ENCODE assay signal across 8 cellular contexts in genomic region chr10:75235375-75236177, GRCh38. TPM values are rescaled to one million over a fixed set of nuclear protein-coding genes. Genes with fewer than 3 reads are reported as not detected.
DNase-seq lines count a peak whose midpoint lies in the region; ATAC-seq, FAIRE-seq and TF ChIP-seq lines count a peak whose summit lies in the region.

TSS of gene COMTD1 (minus strand) at chr10:75235957. CDS start at chr10:75235928, 29 bp downstream.

- H3K36me3 ChIP-seq in Caco-2 (ENCODE audit: control insufficient read depth, insufficient read depth, low read length) (peaks cover 9% of the 10 kb centered on the region), H1 (ENCODE audit: control insufficient read depth in 2 of 4, insufficient read depth in 4 of 4, low read length in 3 of 4) (peaks cover 12 to 24% (median 13%) of the 10 kb centered on the region in 4 experiments)

- no peak within 1 kb of the TSS for H2BK20ac ChIP-seq in H1 (ENCODE audit: low read length)

- H3K36me3 Mint-ChIP-seq in Caco-2 (ENCODE audit: insufficient read depth, unreplicated experiment) = peaks cover 43% of the 10 kb centered on the region
- H3K36me3 Mint-ChIP-seq in activated CD8-positive, alpha-beta memory T cell treated with anti-CD3 and anti-CD28 coated beads, Interleukin-2, amount 10 ng/mL, durations not matched to agents 7 days and 5 days = peaks cover 22% of the 10 kb centered on the region

- H2AFZ ChIP-seq in H1 (ENCODE audit: low read length) = peak within 1 kb of the TSS; percentile 60; the same call in 1 of the 2 replicates

- POLR2A ChIA-PET in Caco-2 (lab: Charles Lee) (interaction anchor here (0.7 to 3.1 kb wide), 4 partner anchors 10 to 202 kb away, joined by 4 to 32 read pairs (median 6); partner anchors contain the start of gene VDAC2), H1 (lab: Charles Lee; ENCODE audit: partially characterized antibody) (interaction anchor here (1.3 to 27.6 kb wide), 5 partner anchors 15 to 408 kb away, joined by 3 to 801 read pairs (median 13); partner anchors contain the start of genes SAMD8 and VDAC2)

- peak within 1 kb of the TSS; percentile 46; the same call in 1 of the 2 replicates for H2BK15ac ChIP-seq in H1 (ENCODE audit: low read length)

- no peak within 1 kb of the TSS for H2BK12ac ChIP-seq in H1 (ENCODE audit: low read depth, low read length)

- no peak within 1 kb of the TSS for H3K14ac ChIP-seq in H1 (ENCODE audit: insufficient read length)

- TF ChIP-seq RAD21 in H1 (IDR thresholded peaks at IDR 0.05 in 1 of 2, conservative IDR thresholded peaks at IDR 0.05 in 1 of 2; ENCODE audit: low read depth in 2 of 2, low read length in 2 of 2) = peak; percentile 98 to 99

- peak within 1 kb of the TSS; percentile 89 for H3K4me3 ChIP-seq in Caco-2 (ENCODE audit: low read depth, low read length)
- H3K4me3 ChIP-seq in H1 (ENCODE audit: extremely low read depth in 1 of 4, insufficient read depth in 2 of 4, low read depth in 3 of 4, low read length in 4 of 4) = peak within 1 kb of the TSS; percentile 26 to 70 (median 64)

- FAIRE-seq in H1 (lab: Jason Lieb, UNC) = no peak

- TF ChIP-seq EP300 in H1 (IDR thresholded peaks at IDR 0.05; ENCODE audit: borderline replicate concordance in 1 of 2, low read depth in 2 of 2, low read length in 2 of 2) = no peak

- H4K5ac ChIP-seq in H1 (ENCODE audit: insufficient read length, low read depth, low read length) = peak within 1 kb of the TSS; percentile 48

- peak within 1 kb of the TSS; percentile 76; the same call in 1 of the 2 replicates for H4K8ac ChIP-seq in H1 (ENCODE audit: extremely low read depth, insufficient read depth, low read length)

- peak within 1 kb of the TSS; percentile 55 for H3K56ac ChIP-seq in H1 (replicated peaks; ENCODE audit: insufficient read length, low read depth, low read length)

- H3K27me3 Mint-ChIP-seq in Caco-2 (ENCODE audit: insufficient read depth, unreplicated experiment) = no peaks in the 10 kb centered on the region
- H3K27me3 Mint-ChIP-seq in activated CD8-positive, alpha-beta memory T cell treated with anti-CD3 and anti-CD28 coated beads, Interleukin-2, amount 10 ng/mL, durations not matched to agents 7 days and 5 days = no peaks in the 10 kb centered on the region

- peak within 1 kb of the TSS; percentile 93; the same call in 1 of the 2 replicates for H2BK5ac ChIP-seq in H1 (ENCODE audit: low read depth, low read length)

- no peak within 1 kb of the TSS for H3K23ac ChIP-seq in H1 (ENCODE audit: insufficient read length)

- BruUV-seq in Caco-2 (replicated peaks; lab: Mats Ljungman, UMichigan) = no TSS peak

- H3K4me2 ChIP-seq in H1 (ENCODE audit: insufficient read depth in 1 of 2, low read depth in 2 of 2, low read length in 2 of 2) = peak within 1 kb of the TSS; percentile 83 to 93

- intact Hi-C loops in Caco-2 (cut with micrococcal nuclease; ENCODE audit: unreplicated experiment) = loop anchor here (1.0 to 10.0 kb wide), 3 partner anchors 124 to 971 kb away; partner anchors contain the start of gene SAMD8

- no peak within 1 kb of the TSS for H2BK120ac ChIP-seq in H1 (replicated peaks; ENCODE audit: low read depth, low read length)

- 0 out of 3 replicates have a peak, but pooled peaks of 1 of the 2 experiments have one; percentile 12 for TF ChIP-seq POLR2A in H1 (IDR thresholded peaks at IDR 0.05; ENCODE audit: control extremely low read depth in 1 of 2, low read depth in 2 of 2, low read length in 2 of 2)

- no peaks in the 10 kb centered on the region for H3K9me3 ChIP-seq in Caco-2
- no peaks in the 10 kb centered on the region for H3K9me3 ChIP-seq in H1 (ENCODE audit: insufficient read depth in 2 of 2, low read depth in 1 of 2, low read length in 1 of 2)

- H3K4me3 Mint-ChIP-seq in Caco-2 (ENCODE audit: unreplicated experiment) = peak within 1 kb of the TSS; percentile 85
- peak within 1 kb of the TSS; percentile 81 for H3K4me3 Mint-ChIP-seq in activated CD8-positive, alpha-beta memory T cell treated with anti-CD3 and anti-CD28 coated beads, Interleukin-2, amount 10 ng/mL, durations not matched to agents 7 days and 5 days

- H4K20me1 ChIP-seq in H1 (replicated peaks in 1 of 2; ENCODE audit: control insufficient read depth in 1 of 2, insufficient read depth in 2 of 2, low read length in 2 of 2) = peaks cover 0 to 2% of the 10 kb centered on the region in 2 experiments

- H3K4ac ChIP-seq in H1 (replicated peaks; ENCODE audit: insufficient read length, low read depth, low read length) = no peak within 1 kb of the TSS

- peak within 1 kb of the TSS in 3 of 4 experiments; percentile 16 to 71 (median 45); a peak in 4 of 7 replicates for H3K9ac ChIP-seq in H1 (replicated peaks in 1 of 4; ENCODE audit: extremely low read depth in 1 of 4, low read depth in 3 of 4, low read length in 3 of 4)

- peak; percentile 69 for ATAC-seq in activated CD8-positive, alpha-beta memory T cell treated with anti-CD3 and anti-CD28 coated beads, Interleukin-2, amount 10 ng/mL, durations not matched to agents 7 days and 5 days

- H3K9me3 Mint-ChIP-seq in Caco-2 (ENCODE audit: unreplicated experiment) = no peaks in the 10 kb centered on the region
- H3K9me3 Mint-ChIP-seq in activated CD8-positive, alpha-beta memory T cell treated with anti-CD3 and anti-CD28 coated beads, Interleukin-2, amount 10 ng/mL, durations not matched to agents 7 days and 5 days (ENCODE audit: low read depth) = no peaks in the 10 kb centered on the region

- TF ChIP-seq CTCF in Caco-2 (IDR thresholded peaks at IDR 0.05; ENCODE audit: insufficient read depth in 1 of 2, low read depth in 1 of 2, low read length in 1 of 2, severe bottlenecking in 1 of 2, unreplicated experiment in 1 of 2) (peak; percentile 100), GM20000 (IDR thresholded peaks at IDR 0.05; ENCODE audit: extremely low read depth, missing control alignments) (peak; percentile 100), H1 (IDR thresholded peaks at IDR 0.05; ENCODE audit: control extremely low read depth in 1 of 3, insufficient read depth in 1 of 3, low read depth in 1 of 3, low read length in 3 of 3) (peak; percentile 99 to 100 (median 99))

- H3K4me1 ChIP-seq in Caco-2 (peaks cover 41% of the 10 kb centered on the region), H1 (replicated peaks in 1 of 4; ENCODE audit: control insufficient read depth in 3 of 4, insufficient read depth in 4 of 4, low read length in 3 of 4) (peaks cover 0 to 15% (median 10%) of the 10 kb centered on the region in 4 experiments; a peak in 6 of 7 replicates)

- peak within 1 kb of the TSS; percentile 79 for H4K91ac ChIP-seq in H1 (replicated peaks; ENCODE audit: insufficient read length, low read length)

- no peaks in the 10 kb centered on the region for H3K79me2 ChIP-seq in H1 (ENCODE audit: control insufficient read depth in 1 of 2, insufficient read depth in 2 of 2, low read length in 2 of 2)

- H3K79me1 ChIP-seq in H1 (ENCODE audit: low read depth, low read length) = no peaks in the 10 kb centered on the region

- H3K27ac Mint-ChIP-seq in Caco-2 (ENCODE audit: unreplicated experiment) = peak within 1 kb of the TSS; percentile 43
- peak within 1 kb of the TSS; percentile 92 for H3K27ac Mint-ChIP-seq in activated CD8-positive, alpha-beta memory T cell treated with anti-CD3 and anti-CD28 coated beads, Interleukin-2, amount 10 ng/mL, durations not matched to agents 7 days and 5 days

- H3K4me1 Mint-ChIP-seq in Caco-2 (ENCODE audit: low read depth, unreplicated experiment) = peaks cover 28% of the 10 kb centered on the region
- peaks cover 25% of the 10 kb centered on the region for H3K4me1 Mint-ChIP-seq in activated CD8-positive, alpha-beta memory T cell treated with anti-CD3 and anti-CD28 coated beads, Interleukin-2, amount 10 ng/mL, durations not matched to agents 7 days and 5 days

- H3K18ac ChIP-seq in H1 (ENCODE audit: extremely low read depth, low read length) = peak within 1 kb of the TSS; percentile 93; the same call in 1 of the 2 replicates

- CTCF ChIA-PET in Caco-2 (lab: Charles Lee) (interaction anchor here (0.6 to 3.5 kb wide), 27 partner anchors 10 to 992 kb away, joined by 3 to 108 read pairs (median 4); partner anchors contain the start of genes VDAC2 and ZNF503), H1 (lab: Charles Lee; ENCODE audit: partially characterized antibody) (interaction anchor here (0.6 to 18.9 kb wide), 26 partner anchors 11 to 1847 kb away, joined by 3 to 209 read pairs (median 5); partner anchors contain the start of genes SAMD8 and VDAC2)
- CTCF ChIA-PET in activated CD8-positive, alpha-beta memory T cell treated with anti-CD3 and anti-CD28 coated beads, Interleukin-2, amount 10 ng/mL, durations not matched to agents 7 days and 5 days (lab: Charles Lee) = interaction anchor here (0.6 to 5.5 kb wide), 43 partner anchors 11 to 992 kb away, joined by 3 to 126 read pairs (median 5); partner anchors contain the start of genes KAT6B, SAMD8 and VDAC2

- H2AK5ac ChIP-seq in H1 (ENCODE audit: low read depth, low read length) = no peak within 1 kb of the TSS

- H3K23me2 ChIP-seq in H1 (ENCODE audit: low read depth, low read length) = peaks cover 13% of the 10 kb centered on the region; the same call in 1 of the 2 replicates

- H3K27ac ChIP-seq in H1 (ENCODE audit: low read depth, low read length) = no peak within 1 kb of the TSS

- WGBS in H1 (ENCODE audit: extremely low coverage in 1 of 2, insufficient coverage in 1 of 2, insufficient read length in 1 of 2, insufficient replicate concordance in 2 of 2, low coverage in 1 of 2, low lambda C conversion rate in 2 of 2, missing lambda C conversion rate in 1 of 2), 2 experiments = 1% methylated on average over 35 of the region's 76 CpGs; no CpG with 5 or more reads in 1 of the 2 experiments

- peak; percentile 96 to 98 for DNase-seq in Caco-2
- DNase-seq in GM20000 (ENCODE audit: low spot score) = peak; percentile 95
- peak; percentile 70 for DNase-seq in HS-5 (ENCODE audit: low read depth)
- peak; percentile 89 to 93 for DNase-seq in NOMO-1 (lab: John Stamatoyannopoulos, UW; ENCODE audit: unreplicated experiment in 2 of 2)
- peak; percentile 97 for DNase-seq in activated CD8-positive, alpha-beta memory T cell treated with anti-CD3 and anti-CD28 coated beads, Interleukin-2, amount 10 ng/mL, durations not matched to agents 7 days and 5 days
- peak; percentile 91 to 98 for DNase-seq in H1 (ENCODE audit: low read depth in 1 of 2, low spot score in 2 of 2)
- DNase-seq in mesenteric fat pad (ENCODE audit: low spot score) = peak; percentile 98
- peak; percentile 87 for DNase-seq in stimulated activated CD8-positive, alpha-beta memory T cell treated with anti-CD3 and anti-CD28 coated beads, Interleukin-15, amount 100 ng/mL, for 1 hour (ENCODE audit: low read depth)

- no peaks in the 10 kb centered on the region for H3K27me3 ChIP-seq in Caco-2 (replicated peaks; ENCODE audit: control insufficient read depth, insufficient read depth, low read length)
- no peaks in the 10 kb centered on the region for H3K27me3 ChIP-seq in H1 (replicated peaks in 1 of 4; ENCODE audit: control insufficient read depth in 3 of 4, extremely low read depth in 1 of 4, insufficient read depth in 3 of 4, low read length in 3 of 4)

RNA-seq across cellular contexts. Expression of gene COMTD1, which starts in this region (rescaled TPM):
- 38.7 and 39.0 TPM in 2 replicates for total RNA-seq in Caco-2 (2022)
- 10 to 100 TPM; 39.8 to 43.2 TPM for total RNA-seq in activated CD8-positive, alpha-beta memory T cell treated with anti-CD3 and anti-CD28 coated beads, Interleukin-2, amount 10 ng/mL, durations not matched to agents 7 days and 5 days
- total RNA-seq in H1 (2021; fragmentation: NEBNext Ultra II Directional; extraction: Animal tissue kit (Norgen Biotek cat#: 25700)) = 31.9 and 32.5 TPM in 2 replicates
- 42.4 and 59.4 TPM in 2 replicates for polyA plus RNA-seq in H1 (2011; rRNA removed)
- polyA plus RNA-seq in H1 (2011; cell fraction: cytosol; rRNA removed) = 39.1 TPM
- 70.0 TPM for polyA plus RNA-seq in H1 (2011; cell fraction: nucleus; rRNA removed)
- 26.0 to 34.8 TPM (median 30.2 TPM) in 4 replicates for polyA plus RNA-seq in H1 (2012, experiment 1 of 2)
- polyA plus RNA-seq in H1 (2012, experiment 2 of 2) = 26.7 TPM
- polyA plus RNA-seq in H1 (2013, experiment 1 of 2) = 46.2 TPM
- 41.3 TPM for polyA plus RNA-seq in H1 (2013, experiment 2 of 2)
- 2.0 and 2.8 TPM in 2 replicates for polyA minus RNA-seq in H1 (2011; rRNA and poly(A)+ RNA removed)
- polyA minus RNA-seq in H1 (2011; cell fraction: cytosol; rRNA and poly(A)+ RNA removed) = 12.6 TPM
- 10.9 TPM for polyA minus RNA-seq in H1 (2011; cell fraction: nucleus; rRNA and poly(A)+ RNA removed)
- 19.6 TPM for total RNA-seq in mesenteric fat pad
